8 cellular contexts compared by ENCODE assay signal in genomic region chr18:3248062-3248669, GRCh38. TPM values are rescaled to one million over a fixed set of nuclear protein-coding genes. Genes with fewer than 3 reads are reported as not detected.
DNase-seq lines count a peak whose midpoint lies in the region; ATAC-seq and TF ChIP-seq lines count a peak whose summit lies in the region.

No MANE protein-coding gene starts in this region.

- ATAC-seq in GM21390 (IDR thresholded peaks at IDR 0.05; ENCODE audit: unreplicated experiment) = no peak

- no peaks in the 10 kb centered on the region for H3K27me3 ChIP-seq in BJ (ENCODE audit: control insufficient read depth, insufficient read depth, low read length)

- DNase-seq in BJ (ENCODE audit: low read depth) = no peak
- no peak for DNase-seq in HFF-Myc (ENCODE audit: extremely low read depth, low read depth)
- DNase-seq in fibroblast of the aortic adventitia (ENCODE audit: low read depth) = peak; percentile 61
- DNase-seq in pons (ENCODE audit: low spot score) = peak; percentile 38
- no peak for DNase-seq in SHP77 (lab: John Stamatoyannopoulos, UW)
- DNase-seq in NCI-H1930 (lab: John Stamatoyannopoulos, UW) = no peak

- POLR2A ChIA-PET in BJ (lab: Charles Lee) = interaction anchor here (0.6 kb wide), 2 partner anchors 213 to 442 kb away, joined by 3 to 6 read pairs; no protein-coding TSS in a partner anchor

- peak overlapping the region; percentile 95 for H3K4me3 ChIP-seq in BJ (ENCODE audit: low read depth, low read length)
- H3K4me3 ChIP-seq in HFF-Myc (replicated peaks; ENCODE audit: low read depth, low read length) = peak overlapping the region; percentile 88
- H3K4me3 ChIP-seq in WI38 (ENCODE audit: low read depth, low read length) = peak overlapping the region; percentile 96
- H3K4me3 ChIP-seq in fibroblast of the aortic adventitia (ENCODE audit: low read depth, low read length) = peak overlapping the region; percentile 93

- no peaks in the 10 kb centered on the region; the same call in 1 of the 2 replicates for H3K36me3 ChIP-seq in BJ (ENCODE audit: control insufficient read depth, insufficient read depth, low read length)

- CTCF ChIA-PET in BJ (lab: Yijun Ruan, JAX) = interaction anchor here (1.3 to 4.0 kb wide), 2 partner anchors 13 to 314 kb away, joined by 4 to 36 read pairs; partner anchors contain the start of gene MYL12B

- TF ChIP-seq CTCF in BJ (IDR thresholded peaks at IDR 0.05; ENCODE audit: insufficient read depth, low read depth, low read length) = no peak
- no peak for TF ChIP-seq CTCF in HFF-Myc (IDR thresholded peaks at IDR 0.05; ENCODE audit: low read depth, low read length, missing control alignments)
- no peak for TF ChIP-seq CTCF in WI38 (IDR thresholded peaks at IDR 0.05; ENCODE audit: low read depth, low read length)
- TF ChIP-seq CTCF in fibroblast of the aortic adventitia (IDR thresholded peaks at IDR 0.05; ENCODE audit: insufficient read depth, low read length) = no peak

RNA-seq across cellular contexts. Expression of gene MYL12A, which starts 0.6 kb away (rescaled TPM):
- polyA plus RNA-seq in BJ (2011; rRNA removed) = 579 and 1,077 TPM in 2 replicates
- polyA minus RNA-seq in BJ (2011; rRNA and poly(A)+ RNA removed) = 231 and 424 TPM in 2 replicates
- total RNA-seq in fibroblast of the aortic adventitia (ENCODE audit: low replicate concordance) = 251 and 733 TPM in 2 replicates

RNA-seq across cellular contexts. Expression of gene MYL12B, which starts 13.8 kb away (rescaled TPM):
- 778 and 1,016 TPM in 2 replicates for polyA plus RNA-seq in BJ (2011; rRNA removed)
- polyA minus RNA-seq in BJ (2011; rRNA and poly(A)+ RNA removed) = 204 and 327 TPM in 2 replicates
- total RNA-seq in fibroblast of the aortic adventitia (ENCODE audit: low replicate concordance) = 77.4 and 415 TPM in 2 replicates

RNA-seq across cellular contexts. Expression of gene MYOM1, which starts 28.4 kb away (rescaled TPM):
- 0.26 and 0.48 TPM in 2 replicates for polyA plus RNA-seq in BJ (2011; rRNA removed)
- polyA minus RNA-seq in BJ (2011; rRNA and poly(A)+ RNA removed) = 0.10 and 0.43 TPM in 2 replicates
- 0.90 and 7.5 TPM in 2 replicates for total RNA-seq in fibroblast of the aortic adventitia (ENCODE audit: low replicate concordance)

Comparison
In these comparisons a context has a peak if more than half of its experiments do, and no peak if none do; other contexts are left out.
1. DNase-seq: peak in fibroblast of the aortic adventitia (single experiment) and pons (single experiment); none in BJ (single experiment), HFF-Myc (single experiment), SHP77 (0 of 2) and NCI-H1930 (0 of 2).
2. Peak in every context shown above with its lines, with median percentiles within 50 percentile points of each other: H3K4me3 ChIP-seq.